In genomic region chr16:16199428-16199827, GRCh38 we compare ENCODE assay signal across 7 cellular contexts. TPM values are rescaled to one million over a fixed set of nuclear protein-coding genes. Genes with fewer than 3 reads are reported as not detected.
DNase-seq lines count a peak whose midpoint lies in the region; ATAC-seq and TF ChIP-seq lines count a peak whose summit lies in the region.
"Not testable (repeated sequence)": the region's sequence is repeated elsewhere in the genome, so short reads cannot be mapped to it uniquely, and the experiment has no call there.

No MANE protein-coding gene starts in this region.

- not testable (repeated sequence) for H3K4me3 ChIP-seq in AG10803 (ENCODE audit: low read length); brain microvascular endothelial cell (ENCODE audit: low read depth, low read length)

- not testable (repeated sequence) for H3K36me3 Mint-ChIP-seq in activated T-cell treated with anti-CD3 and anti-CD28 coated beads, Interleukin-2, amount 50 U/mL, for 72 hours (ENCODE audit: insufficient read depth in 2 of 2)

- H3K27ac Mint-ChIP-seq in activated T-cell treated with anti-CD3 and anti-CD28 coated beads, Interleukin-2, amount 50 U/mL, for 72 hours, result not testable (repeated sequence)

- not testable (repeated sequence) for H3K36me3 ChIP-seq in brain microvascular endothelial cell (replicated peaks)

- ATAC-seq in activated T-cell treated with anti-CD3 and anti-CD28 coated beads, Interleukin-2, amount 50 U/mL, for 72 hours (replicated peaks in 1 of 2), result peak; percentile 77 to 86

- DNase-seq in AG10803 (ENCODE audit: low read depth) (peak; percentile 59), HCEC 1CT (peak; percentile 69), MV-4-11 (lab: John Stamatoyannopoulos, UW) (peak; percentile 42), brain microvascular endothelial cell (peak; percentile 74), fibroblast of peridontal ligament (ENCODE audit: extremely low read depth) (peak; percentile 47), myocyte (ENCODE audit: low read depth) (peak; percentile 26)
- DNase-seq in activated T-cell treated with anti-CD3 and anti-CD28 coated beads, Interleukin-2, amount 50 U/mL, for 72 hours, result peak; percentile 11 to 25

- peaks cover 22% of the 10 kb centered on the region for H3K4me1 Mint-ChIP-seq in activated T-cell treated with anti-CD3 and anti-CD28 coated beads, Interleukin-2, amount 50 U/mL, for 72 hours (ENCODE audit: low read depth)

- not testable (repeated sequence) for H3K27ac ChIP-seq in brain microvascular endothelial cell

- not testable (repeated sequence) for H3K27me3 ChIP-seq in brain microvascular endothelial cell (replicated peaks)

- H3K9me3 Mint-ChIP-seq in activated T-cell treated with anti-CD3 and anti-CD28 coated beads, Interleukin-2, amount 50 U/mL, for 72 hours, result not testable (repeated sequence)

- H3K4me3 Mint-ChIP-seq in activated T-cell treated with anti-CD3 and anti-CD28 coated beads, Interleukin-2, amount 50 U/mL, for 72 hours, result not testable (repeated sequence)

- TF ChIP-seq CTCF in AG10803 (conservative IDR thresholded peaks at IDR 0.05; ENCODE audit: low read length); brain microvascular endothelial cell (IDR thresholded peaks at IDR 0.05; ENCODE audit: low read depth, low read length, missing control alignments): not testable (repeated sequence)

- H3K27me3 Mint-ChIP-seq in activated T-cell treated with anti-CD3 and anti-CD28 coated beads, Interleukin-2, amount 50 U/mL, for 72 hours (ENCODE audit: low read depth), result not testable (repeated sequence)

- in situ Hi-C loops in brain microvascular endothelial cell (cut with HindIII; ENCODE audit: low pct_ligation_motif_present, low sequenced_read_pairs), result not testable (repeated sequence)

RNA-seq across cellular contexts. Expression of gene ABCC6, which starts 23.9 kb away (rescaled TPM):
- not detected for total RNA-seq in activated T-cell treated with anti-CD3 and anti-CD28 coated beads, Interleukin-2, amount 50 U/mL, for 72 hours
- 0.10 and 0.43 TPM in 2 replicates for total RNA-seq in myocyte
- 0.25 TPM for polyA plus RNA-seq in myocyte (2012)

RNA-seq across cellular contexts. Expression of gene NOMO3, which starts 32.9 kb away (rescaled TPM):
- 10 to 100 TPM; 28.6 to 29.2 TPM for total RNA-seq in activated T-cell treated with anti-CD3 and anti-CD28 coated beads, Interleukin-2, amount 50 U/mL, for 72 hours
- total RNA-seq in myocyte, result 80.5 and 93.1 TPM in 2 replicates
- polyA plus RNA-seq in myocyte (2012), result 51.1 TPM

Comparison
In these comparisons a context has a peak if more than half of its experiments do, and no peak if none do; other contexts are left out.
1. DNase-seq: peak in every context shown above with its lines; median percentile 74 in brain microvascular endothelial cell; 69 in HCEC 1CT; 59 in AG10803; 47 in fibroblast of peridontal ligament; 42 in MV-4-11; 26 in myocyte; 18 in activated T-cell treated with anti-CD3 and anti-CD28 coated beads, Interleukin-2, amount 50 U/mL, for 72 hours.